In genomic region chr4:6941796-6942195, GRCh38 we compare ENCODE assay signal across 9 cellular contexts. TPM values are rescaled to one million over a fixed set of nuclear protein-coding genes. Genes with fewer than 3 reads are reported as not detected.
A peak's percentile ranks its signal among the peaks of the same experiment; 100 is the strongest.
DNase-seq lines count a peak whose midpoint lies in the region; TF ChIP-seq lines count a peak whose summit lies in the region.
"Had no signal": no experiment of that assay in that cellular context is flagged by ENCODE, and none has a peak within 500 bp of the region (broad histone marks: within the 10 kb centered on the region; RNA-seq: fewer than 3 reads in every experiment).

No MANE protein-coding gene starts in this region.

- peaks cover 11% of the 10 kb centered on the region for H3K36me3 Mint-ChIP-seq in T-helper 1 cell treated with Interleukin-12 subunit alpha and Interleukin-12 subunit beta and Interleukin-4 antibody, amounts not matched to agents 30 μg/mL and 1 μg/mL, for 36 hours (ENCODE audit: low read depth)
- H3K36me3 Mint-ChIP-seq in endothelial cell (ENCODE audit: low read depth, unreplicated experiment), result no peaks in the 10 kb centered on the region

- H3K4me3 Mint-ChIP-seq in T-helper 1 cell treated with Interleukin-12 subunit alpha and Interleukin-12 subunit beta and Interleukin-4 antibody, amounts not matched to agents 30 μg/mL and 1 μg/mL, for 36 hours, result peak overlapping the region; percentile 75
- H3K4me3 Mint-ChIP-seq in endothelial cell (ENCODE audit: unreplicated experiment), result no peak overlapping the region

- H3K27me3 Mint-ChIP-seq in T-helper 1 cell treated with Interleukin-12 subunit alpha and Interleukin-12 subunit beta and Interleukin-4 antibody, amounts not matched to agents 30 μg/mL and 1 μg/mL, for 36 hours (ENCODE audit: low read depth), result no peaks in the 10 kb centered on the region
- peaks cover 2% of the 10 kb centered on the region for H3K27me3 Mint-ChIP-seq in endothelial cell (ENCODE audit: unreplicated experiment)

- DNase-seq in T-helper 1 cell (no peak), NOMO-1 treated with dmso at 0.1 percent for 144 hours (lab: John Stamatoyannopoulos, UW; ENCODE audit: unreplicated experiment) (peak; percentile 57), endothelial cell (ENCODE audit: low spot score) (no peak), smooth muscle cell (lab: John Stamatoyannopoulos, UW; ENCODE audit: unreplicated experiment) (no peak), NCI-H187 treated with DMSO at 0.1 percent for 48 hours (lab: John Stamatoyannopoulos, UW) (no peak), activated gamma-delta T cell (lab: John Stamatoyannopoulos, UW) (no peak)
- DNase-seq in stimulated activated CD4-positive, alpha-beta T cell treated with anti-CD3 and anti-CD28 coated beads, Interleukin-12 subunit alpha, Interleukin-12 subunit beta, amount 100 ng/mL, for 4 hours, result no peak

- no peak for TF ChIP-seq CTCF in endothelial cell (IDR thresholded peaks at IDR 0.05; ENCODE audit: unreplicated experiment)
- no peak for TF ChIP-seq CTCF in smooth muscle cell (IDR thresholded peaks at IDR 0.05; ENCODE audit: borderline replicate concordance, insufficient read depth, poor library complexity, severe bottlenecking)

- peak overlapping the region; percentile 92 for H3K27ac Mint-ChIP-seq in T-helper 1 cell treated with Interleukin-12 subunit alpha and Interleukin-12 subunit beta and Interleukin-4 antibody, amounts not matched to agents 30 μg/mL and 1 μg/mL, for 36 hours
- H3K27ac Mint-ChIP-seq in endothelial cell (ENCODE audit: unreplicated experiment), result peak overlapping the region; percentile 75

- H3K4me2 ChIP-seq in smooth muscle cell, result peak overlapping the region; percentile 84

- no peaks in the 10 kb centered on the region for H3K36me3 ChIP-seq in smooth muscle cell (ENCODE audit: low read depth)
- H3K36me3 ChIP-seq: pancreas had no signal

- WGBS in smooth muscle cell (ENCODE audit: low lambda C conversion rate), result 45% methylated on average over 4 of the region's 4 CpGs

- peak overlapping the region; percentile 27 for H3K4me3 ChIP-seq in smooth muscle cell
- H3K4me3 ChIP-seq: pancreas had no signal

- H2AFZ ChIP-seq in smooth muscle cell (ENCODE audit: low read depth), result no peak overlapping the region

- H3F3A ChIP-seq in smooth muscle cell (ENCODE audit: low read depth), result peaks cover 22% of the 10 kb centered on the region

- H3K27ac ChIP-seq in smooth muscle cell (ENCODE audit: low read depth), result peak overlapping the region; percentile 95

- H3K9me3 Mint-ChIP-seq in T-helper 1 cell treated with Interleukin-12 subunit alpha and Interleukin-12 subunit beta and Interleukin-4 antibody, amounts not matched to agents 30 μg/mL and 1 μg/mL, for 36 hours, result no peaks in the 10 kb centered on the region
- no peaks in the 10 kb centered on the region for H3K9me3 Mint-ChIP-seq in endothelial cell (ENCODE audit: unreplicated experiment)

- H3K9ac ChIP-seq in smooth muscle cell (ENCODE audit: low read depth), result peak overlapping the region; percentile 62

- no peaks in the 10 kb centered on the region for H3K27me3 ChIP-seq in smooth muscle cell (ENCODE audit: low read depth)
- H3K27me3 ChIP-seq: pancreas had no signal

- H3K4me1 Mint-ChIP-seq in T-helper 1 cell treated with Interleukin-12 subunit alpha and Interleukin-12 subunit beta and Interleukin-4 antibody, amounts not matched to agents 30 μg/mL and 1 μg/mL, for 36 hours (ENCODE audit: low read depth), result peaks cover 58% of the 10 kb centered on the region
- peaks cover 70% of the 10 kb centered on the region for H3K4me1 Mint-ChIP-seq in endothelial cell (ENCODE audit: unreplicated experiment)

- H3K79me2 ChIP-seq in smooth muscle cell (ENCODE audit: low read depth), result peaks cover 9% of the 10 kb centered on the region

- H4K20me1 ChIP-seq in smooth muscle cell (ENCODE audit: low read depth), result no peaks in the 10 kb centered on the region

- H3K4me1 ChIP-seq in smooth muscle cell (ENCODE audit: low read depth), result peaks cover 31% of the 10 kb centered on the region

- no peaks in the 10 kb centered on the region for H3K9me3 ChIP-seq in smooth muscle cell (replicated peaks; ENCODE audit: low read depth)
- H3K9me3 ChIP-seq: pancreas had no signal

RNA-seq across cellular contexts. Expression of gene TBC1D14, which starts 32.2 kb away (rescaled TPM):
- total RNA-seq in endothelial cell (ENCODE audit: unreplicated experiment) (33.0 TPM), smooth muscle cell (24.4 and 31.6 TPM in 2 replicates)
- polyA plus RNA-seq in smooth muscle cell, result 13.0 and 20.9 TPM in 2 replicates
